2 cellular contexts compared by ENCODE assay signal in the genomic region with DNA sequence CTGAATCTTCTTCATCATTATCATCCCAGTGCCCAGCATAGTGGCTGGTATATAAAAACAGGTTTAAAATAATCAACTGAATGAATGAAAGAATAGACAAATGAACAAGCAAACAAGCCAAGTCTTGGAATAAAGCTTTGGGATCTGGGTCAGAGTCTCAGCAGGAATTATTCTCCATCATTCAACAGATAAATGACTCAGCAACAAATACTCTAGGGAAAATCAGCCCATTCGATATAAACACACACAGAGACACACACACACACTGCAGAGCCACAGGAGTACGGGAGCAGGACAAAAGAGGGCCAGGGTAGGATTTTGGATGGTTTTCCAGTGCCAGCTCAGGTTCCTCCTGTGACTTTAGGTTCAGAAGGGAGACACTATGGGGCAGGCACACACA.
TF ChIP-seq lines count a peak whose summit lies in the region.

No MANE protein-coding gene starts in this region.

TF ChIP-seq in HepG2, 621 proteins besides CTCF, POLR2A, EP300 and RAD21:
- TF ChIP-seq NFE2L2 (IDR thresholded peaks at IDR 0.05; ENCODE audit: low read length) (0 out of 2 replicates have a peak, but pooled peaks have one; percentile 6), LBX2 (CRISPR knock-in tag; IDR thresholded peaks at IDR 0.05; ENCODE audit: borderline replicate concordance) (no peak)

TF ChIP-seq in neural cell, 6 proteins besides CTCF, POLR2A, EP300 and RAD21:
- no peak for TF ChIP-seq TAF1 (IDR thresholded peaks at IDR 0.05; ENCODE audit: low read depth)
- TF ChIP-seq MXI1 (conservative IDR thresholded peaks at IDR 0.05; ENCODE audit: poor library complexity, severe bottlenecking), result no peak
- TF ChIP-seq REST (IDR thresholded peaks at IDR 0.05; ENCODE audit: borderline replicate concordance), result no peak
